ENCODE assay signal across 17 cellular contexts in genomic region chr7:43847496-43847895, GRCh38. TPM values are rescaled to one million over a fixed set of nuclear protein-coding genes. Genes with fewer than 3 reads are reported as not detected.
DNase-seq lines count a peak whose midpoint lies in the region; ATAC-seq, FAIRE-seq and TF ChIP-seq lines count a peak whose summit lies in the region.
"Had no signal": no experiment of that assay in that cellular context is flagged by ENCODE, and none has a peak within 500 bp of the region (broad histone marks: within the 10 kb centered on the region; RNA-seq: fewer than 3 reads in every experiment).

No MANE protein-coding gene starts in this region.

- H2BK120ac ChIP-seq in IMR-90 (ENCODE audit: low read depth, low read length): no peak overlapping the region

- no peak overlapping the region for H4K5ac ChIP-seq in IMR-90 (ENCODE audit: low read depth, low read length)

- H3K36me3 Mint-ChIP-seq in activated T-helper 1 cell treated with anti-CD3 and anti-CD28 coated beads, Interleukin-12 subunit alpha, Interleukin-12 subunit beta, Interleukin-2, Interleukin-4 antibody, amounts not matched to agents 30 ng/mL and 10 ng/mL and 1 ng/mL, durations not matched to agents 14 hours and 24 hours and 36 hours (ENCODE audit: low read depth): no peaks in the 10 kb centered on the region

- ATAC-seq in IMR-90 (ENCODE audit: low read depth) (no peak), GM18870 (IDR thresholded peaks at IDR 0.05; ENCODE audit: unreplicated experiment) (no peak)
- ATAC-seq: A549, GM23338 had no signal

- no peaks in the 10 kb centered on the region for H3K9me3 Mint-ChIP-seq in activated T-helper 1 cell treated with anti-CD3 and anti-CD28 coated beads, Interleukin-12 subunit alpha, Interleukin-12 subunit beta, Interleukin-2, Interleukin-4 antibody, amounts not matched to agents 30 ng/mL and 10 ng/mL and 1 ng/mL, durations not matched to agents 14 hours and 24 hours and 36 hours

- H2BK5ac ChIP-seq in IMR-90 (ENCODE audit: low read depth, low read length, poor library complexity, severe bottlenecking): no peak overlapping the region

- H2BK20ac ChIP-seq in IMR-90 (ENCODE audit: low read depth, low read length): no peak overlapping the region

- H2BK15ac ChIP-seq in IMR-90 (ENCODE audit: low read depth, low read length): no peak overlapping the region

- TF ChIP-seq RAD21 in IMR-90 (IDR thresholded peaks at IDR 0.05; ENCODE audit: low read length): no peak

- in situ Hi-C loops in IMR-90 (cut with MboI; ENCODE audit: low sequenced_read_pairs): loop anchor here (25.0 kb wide), 1 partner anchor 910 kb away; the partner anchor contains the start of genes MRPL32 and PSMA2

- no peak overlapping the region for H3K9ac ChIP-seq in IMR-90 (ENCODE audit: low read depth, low read length)

- H3K36me3 ChIP-seq in IMR-90 (ENCODE audit: control insufficient read depth, insufficient read depth, low read length) (no peaks in the 10 kb centered on the region), breast epithelium (no peaks in the 10 kb centered on the region)

- TF ChIP-seq POLR2A in IMR-90 (IDR thresholded peaks at IDR 0.05; ENCODE audit: low read depth, low read length) (no peak), breast epithelium (IDR thresholded peaks at IDR 0.05) (no peak)

- H4K91ac ChIP-seq in IMR-90 (ENCODE audit: insufficient read depth, low read depth, low read length): no peak overlapping the region

- H3K27ac ChIP-seq in IMR-90 (ENCODE audit: insufficient read depth, low read length) (no peak overlapping the region), breast epithelium (no peak overlapping the region)
- H3K27ac ChIP-seq: A549 had no signal

- no peaks in the 10 kb centered on the region for H4K20me1 ChIP-seq in IMR-90 (ENCODE audit: insufficient read depth, low read length)

- no peak overlapping the region for H3K14ac ChIP-seq in IMR-90 (replicated peaks; ENCODE audit: low read depth, low read length)

- no peaks in the 10 kb centered on the region for H3K79me1 ChIP-seq in IMR-90 (ENCODE audit: low read depth in 1 of 2, low read length in 2 of 2)

- no peaks in the 10 kb centered on the region for H3K4me1 Mint-ChIP-seq in activated T-helper 1 cell treated with anti-CD3 and anti-CD28 coated beads, Interleukin-12 subunit alpha, Interleukin-12 subunit beta, Interleukin-2, Interleukin-4 antibody, amounts not matched to agents 30 ng/mL and 10 ng/mL and 1 ng/mL, durations not matched to agents 14 hours and 24 hours and 36 hours (ENCODE audit: low read depth)

- no peak overlapping the region for H3K4me3 Mint-ChIP-seq in activated T-helper 1 cell treated with anti-CD3 and anti-CD28 coated beads, Interleukin-12 subunit alpha, Interleukin-12 subunit beta, Interleukin-2, Interleukin-4 antibody, amounts not matched to agents 30 ng/mL and 10 ng/mL and 1 ng/mL, durations not matched to agents 14 hours and 24 hours and 36 hours
- H3K4me3 Mint-ChIP-seq: GM23338 had no signal

- intact Hi-C loops in IMR-90 (cut with micrococcal nuclease): no loop called here
- intact Hi-C loops in breast epithelium (cut with DNase I; ENCODE audit: low total_unique reads): no loop called here
- intact Hi-C loops in activated T-helper 1 cell treated with anti-CD3 and anti-CD28 coated beads, Interleukin-12 subunit alpha, Interleukin-12 subunit beta, Interleukin-2, Interleukin-4 antibody, amounts not matched to agents 30 ng/mL and 10 ng/mL and 1 ng/mL, durations not matched to agents 14 hours and 24 hours and 36 hours (cut with micrococcal nuclease): no loop called here

- no peaks in the 10 kb centered on the region; the same call in 1 of the 2 replicates for H3K9me3 ChIP-seq in IMR-90 (ENCODE audit: control insufficient read depth, insufficient read depth, low read length)
- H3K9me3 ChIP-seq in breast epithelium: no peaks in the 10 kb centered on the region
- H3K9me3 ChIP-seq: A549, Caco-2 had no signal

- no peak overlapping the region for H3K4me3 ChIP-seq in IMR-90 (ENCODE audit: insufficient read depth, low read depth, low read length)
- H3K4me3 ChIP-seq in fibroblast of mammary gland (ENCODE audit: control insufficient read depth, low read depth, low read length): no peak overlapping the region
- H3K4me3 ChIP-seq in breast epithelium: no peak overlapping the region
- H3K4me3 ChIP-seq: A549, GM23338 had no signal

- CTCF ChIA-PET in IMR-90 (lab: Yijun Ruan, JAX): interaction anchor here (0.9 to 2.3 kb wide), 2 partner anchors 9 to 265 kb away, joined by 4 to 10 read pairs; partner anchors contain the start of gene STK17A

- H3K4me1 ChIP-seq in IMR-90 (ENCODE audit: control insufficient read depth, insufficient read depth, low read length) (no peaks in the 10 kb centered on the region), breast epithelium (no peaks in the 10 kb centered on the region)
- H3K4me1 ChIP-seq: A549, Caco-2 had no signal

- peaks cover 3% of the 10 kb centered on the region for H3K27me3 Mint-ChIP-seq in activated T-helper 1 cell treated with anti-CD3 and anti-CD28 coated beads, Interleukin-12 subunit alpha, Interleukin-12 subunit beta, Interleukin-2, Interleukin-4 antibody, amounts not matched to agents 30 ng/mL and 10 ng/mL and 1 ng/mL, durations not matched to agents 14 hours and 24 hours and 36 hours (ENCODE audit: insufficient read depth)

- H3K27me3 ChIP-seq in IMR-90 (ENCODE audit: control insufficient read depth, insufficient read depth, low read length) (peaks cover 5% of the 10 kb centered on the region; the same call in 1 of the 2 replicates), breast epithelium (no peaks in the 10 kb centered on the region)

- H3K4me2 ChIP-seq in IMR-90 (ENCODE audit: low read depth, low read length): no peak overlapping the region
- H3K4me2 ChIP-seq: A549, GM23338 had no signal

- no peak overlapping the region for H3K56ac ChIP-seq in IMR-90 (ENCODE audit: extremely low read depth, insufficient read depth, low read length)

- POLR2A ChIA-PET in IMR-90 (lab: Charles Lee; ENCODE audit: unreplicated experiment): interaction anchor here (0.6 kb wide), 1 partner anchor 22 kb away, joined by 5 read pairs; the partner anchor contains the start of gene MRPS24

- H2AK9ac ChIP-seq in IMR-90 (replicated peaks; ENCODE audit: low read depth, low read length, poor library complexity): no peak overlapping the region

- no peak overlapping the region for H3K23ac ChIP-seq in IMR-90 (ENCODE audit: low read depth, low read length)

- no peak overlapping the region for H2AFZ ChIP-seq in IMR-90 (replicated peaks; ENCODE audit: low read length, poor library complexity)
- H2AFZ ChIP-seq: GM23338 had no signal

- no peak overlapping the region for H3K4ac ChIP-seq in IMR-90 (ENCODE audit: low read depth, low read length)

- H3K18ac ChIP-seq in IMR-90 (ENCODE audit: low read depth, low read length): no peak overlapping the region

- TF ChIP-seq CTCF in IMR-90 (conservative IDR thresholded peaks at IDR 0.05; ENCODE audit: low read depth, low read length): no peak
- TF ChIP-seq CTCF in fibroblast of mammary gland (conservative IDR thresholded peaks at IDR 0.05; ENCODE audit: control insufficient read depth, insufficient read depth, low read depth, low read length): no peak
- no peak for TF ChIP-seq CTCF in breast epithelium (IDR thresholded peaks at IDR 0.05)

- 0% methylated on average over 1 of the region's 4 CpGs; no CpG with 5 or more reads in 1 of the 2 experiments for WGBS in IMR-90 (ENCODE audit: extremely low coverage in 2 of 2, insufficient read length in 1 of 2), 2 experiments

- no peak overlapping the region for H3K27ac Mint-ChIP-seq in activated T-helper 1 cell treated with anti-CD3 and anti-CD28 coated beads, Interleukin-12 subunit alpha, Interleukin-12 subunit beta, Interleukin-2, Interleukin-4 antibody, amounts not matched to agents 30 ng/mL and 10 ng/mL and 1 ng/mL, durations not matched to agents 14 hours and 24 hours and 36 hours
- H3K27ac Mint-ChIP-seq: GM23338 had no signal

- DNase-seq in Daoy (ENCODE audit: low read depth) (peak; percentile 77), IMR-90 (peak; percentile 68), RCC 7860 (ENCODE audit: low spot score) (peak; percentile 69), fibroblast of mammary gland (ENCODE audit: low read depth) (peak; percentile 70), breast epithelium (ENCODE audit: low spot score in 2 of 2) (no peak), HT-29 (ENCODE audit: low spot score) (no peak)
- DNase-seq in activated T-helper 1 cell treated with anti-CD3 and anti-CD28 coated beads, Interleukin-12 subunit alpha, Interleukin-12 subunit beta, Interleukin-2, Interleukin-4 antibody, amounts not matched to agents 30 ng/mL and 10 ng/mL and 1 ng/mL, durations not matched to agents 14 hours and 24 hours and 36 hours (ENCODE audit: low spot score): no peak
- DNase-seq: Caco-2, NCI-H1105 treated with DMSO at 0.1 percent for 48 hours, NCI-H1930, NCI-H2171 treated with DMSO at 0.1 percent for 48 hours, NCI-H510A, NCI-H82 had no signal

- H4K8ac ChIP-seq in IMR-90 (ENCODE audit: low read depth in 2 of 2, low read length in 2 of 2): no peak overlapping the region

- dilution Hi-C loops in IMR-90 (cut with HindIII; ENCODE audit: low sequenced_read_pairs, unreplicated experiment): no loop called here

- no peaks in the 10 kb centered on the region for H3K9me1 ChIP-seq in IMR-90 (ENCODE audit: insufficient read depth, low read length)

- BruUV-seq in IMR-90 (replicated peaks; lab: Mats Ljungman, UMichigan): no TSS peak

- FAIRE-seq in RCC 7860 (lab: Jason Lieb, UNC): no peak
- FAIRE-seq: A549, GM12891 had no signal

- no peak overlapping the region for H2AK5ac ChIP-seq in IMR-90 (ENCODE audit: low read depth, low read length)

RNA-seq across cellular contexts. Expression of gene MRPS24, which starts 21.8 kb away (rescaled TPM):
- 268 and 373 TPM in 2 replicates for total RNA-seq in Daoy (2014; rRNA removed; shearing (Covaris generic))
- total RNA-seq in IMR-90 (2012; rRNA removed): 151 and 169 TPM in 2 replicates
- 266 and 299 TPM in 2 replicates for polyA plus RNA-seq in IMR-90 (2012; rRNA removed)
- 465 and 570 TPM in 2 replicates for polyA plus RNA-seq in IMR-90 (2012; cell fraction: cytosol; rRNA removed)
- polyA plus RNA-seq in IMR-90 (2012; cell fraction: nucleus; rRNA removed; ENCODE audit: low replicate concordance): 100 and 188 TPM in 2 replicates
- total RNA-seq in breast epithelium: 10 to 100 TPM; 75.4 to 86.1 (median 81.0) TPM
- total RNA-seq in activated T-helper 1 cell treated with anti-CD3 and anti-CD28 coated beads, Interleukin-12 subunit alpha, Interleukin-12 subunit beta, Interleukin-2, Interleukin-4 antibody, amounts not matched to agents 30 ng/mL and 10 ng/mL and 1 ng/mL, durations not matched to agents 14 hours and 24 hours and 36 hours: 118 and 125 TPM in 2 replicates
- 203 and 235 TPM in 2 replicates for total RNA-seq in HT-29 (2014; rRNA removed; shearing (Covaris generic))

RNA-seq across cellular contexts. Expression of gene URGCP, which starts 58.9 kb away (rescaled TPM):
- 46.2 and 55.7 TPM in 2 replicates for total RNA-seq in Daoy (2014; rRNA removed; shearing (Covaris generic))
- total RNA-seq in IMR-90 (2012; rRNA removed): 24.4 and 25.5 TPM in 2 replicates
- polyA plus RNA-seq in IMR-90 (2012; rRNA removed): 19.9 and 22.0 TPM in 2 replicates
- polyA plus RNA-seq in IMR-90 (2012; cell fraction: cytosol; rRNA removed): 12.5 and 15.2 TPM in 2 replicates
- 31.4 and 33.7 TPM in 2 replicates for polyA plus RNA-seq in IMR-90 (2012; cell fraction: nucleus; rRNA removed; ENCODE audit: low replicate concordance)
- 10 to 100 TPM; 29.2 to 39.2 (median 29.9) TPM for total RNA-seq in breast epithelium
- 32.2 and 34.4 TPM in 2 replicates for total RNA-seq in activated T-helper 1 cell treated with anti-CD3 and anti-CD28 coated beads, Interleukin-12 subunit alpha, Interleukin-12 subunit beta, Interleukin-2, Interleukin-4 antibody, amounts not matched to agents 30 ng/mL and 10 ng/mL and 1 ng/mL, durations not matched to agents 14 hours and 24 hours and 36 hours
- 29.3 and 32.9 TPM in 2 replicates for total RNA-seq in HT-29 (2014; rRNA removed; shearing (Covaris generic))

Comparison
In these comparisons a context has a peak if more than half of its experiments do, and no peak if none do; other contexts are left out.
1. DNase-seq: peak in Daoy (single experiment), IMR-90 (single experiment), RCC 7860 (single experiment) and fibroblast of mammary gland (single experiment); none in breast epithelium (0 of 2), activated T-helper 1 cell treated with anti-CD3 and anti-CD28 coated beads, Interleukin-12 subunit alpha, Interleukin-12 subunit beta, Interleukin-2, Interleukin-4 antibody, amounts not matched to agents 30 ng/mL and 10 ng/mL and 1 ng/mL, durations not matched to agents 14 hours and 24 hours and 36 hours (single experiment) and HT-29 (single experiment).